ENCODE assay signal across 18 cellular contexts in the genomic region with DNA sequence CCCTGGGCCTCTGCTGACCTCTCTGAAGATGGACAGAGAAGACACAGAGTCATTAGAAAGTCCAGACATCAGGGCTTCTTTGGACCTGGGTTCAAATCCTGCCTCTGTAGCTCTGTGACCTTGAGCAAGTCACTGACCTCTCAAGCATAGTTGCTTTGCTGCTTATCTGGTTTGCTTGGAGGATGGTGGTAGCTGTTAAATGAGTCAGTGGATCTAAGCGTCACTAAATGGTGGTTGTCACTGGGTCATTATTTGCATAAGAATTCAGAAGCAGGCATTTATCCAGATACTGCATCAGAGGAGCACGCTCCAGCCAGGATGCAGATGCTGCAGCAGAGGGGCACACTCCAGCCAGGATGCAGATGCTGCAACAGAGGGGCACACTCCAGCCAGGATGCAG.
"Had no signal": no experiment of that assay in that cellular context is flagged by ENCODE, and none has a peak within 500 bp of the region (broad histone marks: within the 10 kb centered on the region; RNA-seq: fewer than 3 reads in every experiment).

No MANE protein-coding gene starts in this region.

- H3K4me1 ChIP-seq: lower lobe of right lung had no signal

- H3K4me3 ChIP-seq: coronary artery, lower lobe of right lung had no signal

- ATAC-seq: activated CD8-positive, alpha-beta memory T cell treated with anti-CD3 and anti-CD28 coated beads, Interleukin-2, amount 10 ng/mL, durations not matched to agents 7 days and 5 days; activated naive CD4-positive, alpha-beta T cell treated with anti-CD3 and anti-CD28 coated beads, Interleukin-2, amount 50 U/mL, for 72 hours; activated T-cell treated with anti-CD3 and anti-CD28 coated beads, Interleukin-2, amount 50 U/mL, for 4 hours; left cardiac atrium; lower lobe of right lung had no signal

- H3K9me3 Mint-ChIP-seq: activated naive CD4-positive, alpha-beta T cell treated with anti-CD3 and anti-CD28 coated beads, Interleukin-2, amount 50 U/mL, for 72 hours; activated T-cell treated with anti-CD3 and anti-CD28 coated beads, Interleukin-2, amount 50 U/mL, for 4 hours; stimulated activated naive CD8-positive, alpha-beta T cell treated with anti-CD3 and anti-CD28 coated beads, Interleukin-15, Interleukin-2, amounts not matched to agents 100 ng/mL and 50 ng/mL, for 24 hours had no signal

- H3K36me3 ChIP-seq: lower lobe of right lung had no signal

- H3K9me3 ChIP-seq: lower lobe of right lung had no signal

- H3K36me3 Mint-ChIP-seq: activated CD8-positive, alpha-beta memory T cell treated with anti-CD3 and anti-CD28 coated beads, Interleukin-2, amount 10 ng/mL, durations not matched to agents 7 days and 5 days; activated naive CD4-positive, alpha-beta T cell treated with anti-CD3 and anti-CD28 coated beads, Interleukin-2, amount 50 U/mL, for 72 hours had no signal

- H3K4me3 Mint-ChIP-seq: activated CD8-positive, alpha-beta memory T cell treated with anti-CD3 and anti-CD28 coated beads, Interleukin-2, amount 10 ng/mL, durations not matched to agents 7 days and 5 days; activated T-cell treated with anti-CD3 and anti-CD28 coated beads, Interleukin-2, amount 50 U/mL, for 4 hours; stimulated activated naive CD8-positive, alpha-beta T cell treated with anti-CD3 and anti-CD28 coated beads, Interleukin-15, Interleukin-2, amounts not matched to agents 100 ng/mL and 50 ng/mL, for 24 hours had no signal

- DNase-seq: activated CD4-positive, alpha-beta T cell treated with anti-CD3 and anti-CD28 coated beads for 1 hour; activated CD4-positive, alpha-beta T cell treated with anti-CD3 and anti-CD28 coated beads, Interleukin-2, amount 50 U/mL, for 48 hours; activated CD8-positive, alpha-beta memory T cell treated with anti-CD3 and anti-CD28 coated beads, Interleukin-2, amount 10 ng/mL, durations not matched to agents 7 days and 5 days; activated effector memory CD4-positive, alpha-beta T cell treated with anti-CD3 and anti-CD28 coated beads, Interleukin-2, amount 50 U/mL, for 16 hours; activated T-cell treated with anti-CD3 and anti-CD28 coated beads, Interleukin-2, amount 50 U/mL, for 4 hours; amygdala; caudate nucleus; effector CD4-positive, alpha-beta T cell; hypothalamus; left cardiac atrium; lower lobe of right lung; midbrain; stimulated activated CD4-positive, alpha-beta T cell treated with anti-CD3 and anti-CD28 coated beads, Interleukin-15, amount 100 ng/mL, for 24 hours; stimulated activated CD4-positive, alpha-beta T cell treated with anti-CD3 and anti-CD28 coated beads, Interleukin-4, amount 100 ng/mL, for 24 hours; T-helper 9 cell had no signal

- H3K27ac Mint-ChIP-seq: activated CD8-positive, alpha-beta memory T cell treated with anti-CD3 and anti-CD28 coated beads, Interleukin-2, amount 10 ng/mL, durations not matched to agents 7 days and 5 days; activated naive CD4-positive, alpha-beta T cell treated with anti-CD3 and anti-CD28 coated beads, Interleukin-2, amount 50 U/mL, for 72 hours; stimulated activated naive CD8-positive, alpha-beta T cell treated with anti-CD3 and anti-CD28 coated beads, Interleukin-15, Interleukin-2, amounts not matched to agents 100 ng/mL and 50 ng/mL, for 24 hours had no signal

- H3K4me1 Mint-ChIP-seq: activated CD8-positive, alpha-beta memory T cell treated with anti-CD3 and anti-CD28 coated beads, Interleukin-2, amount 10 ng/mL, durations not matched to agents 7 days and 5 days had no signal

- H3K27ac ChIP-seq: coronary artery, lower lobe of right lung had no signal

- H3K27me3 Mint-ChIP-seq: activated CD8-positive, alpha-beta memory T cell treated with anti-CD3 and anti-CD28 coated beads, Interleukin-2, amount 10 ng/mL, durations not matched to agents 7 days and 5 days; stimulated activated naive CD8-positive, alpha-beta T cell treated with anti-CD3 and anti-CD28 coated beads, Interleukin-15, Interleukin-2, amounts not matched to agents 100 ng/mL and 50 ng/mL, for 24 hours had no signal
